Comparison of ENCODE assay signal across 20 cellular contexts in genomic region chr6:56853541-56853940, GRCh38.
"Had no signal": no experiment of that assay in that cellular context is flagged by ENCODE, and none has a peak within 500 bp of the region (broad histone marks: within the 10 kb centered on the region; RNA-seq: fewer than 3 reads in every experiment).

No MANE protein-coding gene starts in this region.

- H3K27me3 ChIP-seq: cardiac muscle cell had no signal

- H3K36me3 ChIP-seq: cardiac muscle cell, left lung, stomach, WERI-Rb-1 had no signal

- FAIRE-seq: keratinocyte had no signal

- H3K27ac Mint-ChIP-seq: activated naive CD4-positive, alpha-beta T cell treated with anti-CD3 and anti-CD28 coated beads, Interleukin-2, amount 50 U/mL, for 72 hours; activated T-cell treated with anti-CD3 and anti-CD28 coated beads, Interleukin-2, amount 50 U/mL, for 72 hours; type B pancreatic cell had no signal

- H3K9me3 ChIP-seq: left lung, psoas muscle, stomach had no signal

- H3K4me3 ChIP-seq: cardiac muscle cell, left lung, psoas muscle, skin epidermis, stomach had no signal

- H3K27ac ChIP-seq: cardiac muscle cell, epithelial cell of prostate, left lung, psoas muscle, skin epidermis, stomach, WERI-Rb-1 had no signal

- H3K27me3 Mint-ChIP-seq: type B pancreatic cell had no signal

- DNase-seq: activated CD4-positive, alpha-beta T cell treated with anti-CD3 and anti-CD28 coated beads for 1 hour; activated gamma-delta T cell treated with Interleukin-2 at 50 U/mL for 16 hours; activated T-cell treated with anti-CD3 and anti-CD28 coated beads, Interleukin-2, amount 50 U/mL, for 72 hours; dermis blood vessel endothelial cell; effector memory CD4-positive, alpha-beta T cell; foreskin melanocyte; left lung; mammary epithelial cell; psoas muscle; right cardiac atrium; stimulated activated CD4-positive, alpha-beta T cell treated with anti-CD3 and anti-CD28 coated beads, Interleukin-4, amount 100 ng/mL, for 1 hour; stomach; T1000; WERI-Rb-1 had no signal

- H3K9me3 Mint-ChIP-seq: activated naive CD4-positive, alpha-beta T cell treated with anti-CD3 and anti-CD28 coated beads, Interleukin-2, amount 50 U/mL, for 72 hours; activated T-cell treated with anti-CD3 and anti-CD28 coated beads, Interleukin-2, amount 50 U/mL, for 72 hours; type B pancreatic cell had no signal

- H3K4me3 Mint-ChIP-seq: activated T-cell treated with anti-CD3 and anti-CD28 coated beads, Interleukin-2, amount 50 U/mL, for 72 hours; type B pancreatic cell had no signal
